18 cellular contexts compared by ENCODE assay signal in genomic region chr4:968221-968620, GRCh38. TPM values are rescaled to one million over a fixed set of nuclear protein-coding genes. Genes with fewer than 3 reads are reported as not detected.
A peak's percentile ranks its signal among the peaks of the same experiment; 100 is the strongest.
DNase-seq lines count a peak whose midpoint lies in the region; ATAC-seq, FAIRE-seq and TF ChIP-seq lines count a peak whose summit lies in the region.
"Had no signal": no experiment of that assay in that cellular context is flagged by ENCODE, and none has a peak within 500 bp of the region (broad histone marks: within the 10 kb centered on the region; RNA-seq: fewer than 3 reads in every experiment).

No MANE protein-coding gene starts in this region.

- no peaks in the 10 kb centered on the region for H3K79me2 ChIP-seq in H1 (ENCODE audit: control insufficient read depth in 1 of 2, insufficient read depth in 2 of 2, low read length in 2 of 2)

- H4K8ac ChIP-seq in H1 (ENCODE audit: extremely low read depth, insufficient read depth, low read length), result no peak overlapping the region

- no peak overlapping the region for H2BK15ac ChIP-seq in H1 (ENCODE audit: low read length)

- TF ChIP-seq POLR2A in H1 (IDR thresholded peaks at IDR 0.05; ENCODE audit: control extremely low read depth in 1 of 2, low read depth in 2 of 2, low read length in 2 of 2), result no peak

- no peak for TF ChIP-seq RAD21 in H1 (IDR thresholded peaks at IDR 0.05 in 1 of 2, conservative IDR thresholded peaks at IDR 0.05 in 1 of 2; ENCODE audit: low read depth in 2 of 2, low read length in 2 of 2)

- POLR2A ChIA-PET in H1 (lab: Charles Lee; ENCODE audit: partially characterized antibody), result interaction anchor here (0.7 to 1.3 kb wide), 3 partner anchors 8 to 281 kb away, joined by 3 to 4 read pairs (median 3); partner anchors contain the start of genes GAK and TMEM175

- no peaks in the 10 kb centered on the region for H3K9me3 ChIP-seq in HUES6 (ENCODE audit: control insufficient read depth, insufficient read depth, low read depth, low read length)
- no peaks in the 10 kb centered on the region for H3K9me3 ChIP-seq in H1 (ENCODE audit: insufficient read depth in 2 of 2, low read depth in 1 of 2, low read length in 1 of 2)
- H3K9me3 ChIP-seq: A549 had no signal

- H3K4me1 ChIP-seq in HUES6 (ENCODE audit: control insufficient read depth, insufficient read depth, low read length), result peaks cover 29% of the 10 kb centered on the region
- H3K4me1 ChIP-seq in H1 (replicated peaks in 1 of 4; ENCODE audit: control insufficient read depth in 3 of 4, insufficient read depth in 4 of 4, low read length in 3 of 4), result peaks cover 0 to 9% (median 4%) of the 10 kb centered on the region in 4 experiments; a peak in 3 of 7 replicates

- ATAC-seq in Right ventricle myocardium inferior, result no peak
- ATAC-seq in left cardiac atrium, result no peak
- ATAC-seq: A549 had no signal

- H4K91ac ChIP-seq in H1 (replicated peaks; ENCODE audit: insufficient read length, low read length), result no peak overlapping the region

- no peak overlapping the region for H2AK5ac ChIP-seq in H1 (ENCODE audit: low read depth, low read length)

- H3K14ac ChIP-seq in H1 (ENCODE audit: insufficient read length), result no peak overlapping the region

- H3K27me3 ChIP-seq in HUES6 (ENCODE audit: control insufficient read depth, insufficient read depth, low read length) (peaks cover 67% of the 10 kb centered on the region), H1 (replicated peaks in 1 of 4; ENCODE audit: control insufficient read depth in 3 of 4, extremely low read depth in 1 of 4, insufficient read depth in 3 of 4, low read length in 3 of 4) (peaks cover 9 to 42% (median 29%) of the 10 kb centered on the region in 4 experiments; a peak in 6 of 7 replicates)

- no peak overlapping the region for H3K4ac ChIP-seq in H1 (replicated peaks; ENCODE audit: insufficient read length, low read depth, low read length)

- no peak overlapping the region for H2AFZ ChIP-seq in H1 (ENCODE audit: low read length)

- no peak overlapping the region for H2BK12ac ChIP-seq in H1 (ENCODE audit: low read depth, low read length)

- no peak overlapping the region for H2BK120ac ChIP-seq in H1 (replicated peaks; ENCODE audit: low read depth, low read length)

- CTCF ChIA-PET in H1 (lab: Charles Lee; ENCODE audit: partially characterized antibody), result interaction anchor here (1.1 to 1.4 kb wide), 2 partner anchors 9 to 19 kb away, joined by 4 read pairs; partner anchors contain the start of gene IDUA

- WGBS in H1 (ENCODE audit: extremely low coverage in 1 of 2, insufficient coverage in 1 of 2, insufficient read length in 1 of 2, insufficient replicate concordance in 2 of 2, low coverage in 1 of 2, low lambda C conversion rate in 2 of 2, missing lambda C conversion rate in 1 of 2), 2 experiments, result 36% methylated on average over 11 of the region's 24 CpGs; no CpG with 5 or more reads in 1 of the 2 experiments

- H3K4me3 ChIP-seq in HUES6 (ENCODE audit: low read depth, low read length) (peak overlapping the region; percentile 32), H1 (ENCODE audit: extremely low read depth in 1 of 4, insufficient read depth in 2 of 4, low read depth in 3 of 4, low read length in 4 of 4) (peak overlapping the region in 2 of 4 experiments; percentile 25 to 45; a peak in 3 of 8 replicates), foreskin fibroblast (ENCODE audit: low read depth in 1 of 2, low read length in 2 of 2) (no peak overlapping the region)
- H3K4me3 ChIP-seq: A549 had no signal

- H3K9ac ChIP-seq in HUES6 (ENCODE audit: low read length) (no peak overlapping the region), H1 (replicated peaks in 1 of 4; ENCODE audit: extremely low read depth in 1 of 4, low read depth in 3 of 4, low read length in 3 of 4) (no peak overlapping the region)

- peaks cover 6 to 21% of the 10 kb centered on the region in 2 experiments for H4K20me1 ChIP-seq in H1 (replicated peaks in 1 of 2; ENCODE audit: control insufficient read depth in 1 of 2, insufficient read depth in 2 of 2, low read length in 2 of 2)

- peaks cover 12% of the 10 kb centered on the region; the same call in 1 of the 2 replicates for H3K23me2 ChIP-seq in H1 (ENCODE audit: low read depth, low read length)

- no peak overlapping the region for H4K5ac ChIP-seq in H1 (ENCODE audit: insufficient read length, low read depth, low read length)

- H3K18ac ChIP-seq in H1 (ENCODE audit: extremely low read depth, low read length), result no peak overlapping the region; the same call in 1 of the 2 replicates

- intact Hi-C loops in Right ventricle myocardium inferior (cut with DNase I), result no loop called here
- intact Hi-C loops in left cardiac atrium (cut with DNase I), result no loop called here

- H3K56ac ChIP-seq in H1 (replicated peaks; ENCODE audit: insufficient read length, low read depth, low read length), result no peak overlapping the region

- no peaks in the 10 kb centered on the region for H3K79me1 ChIP-seq in H1 (ENCODE audit: low read depth, low read length)

- H3K23ac ChIP-seq in H1 (ENCODE audit: insufficient read length), result no peak overlapping the region

- H3K36me3 ChIP-seq in HUES6 (ENCODE audit: control insufficient read depth, insufficient read depth, low read length) (peaks cover 6% of the 10 kb centered on the region; the same call in 1 of the 2 replicates), H1 (ENCODE audit: control insufficient read depth in 2 of 4, insufficient read depth in 4 of 4, low read length in 3 of 4) (no peaks in the 10 kb centered on the region)

- FAIRE-seq in H1 (lab: Jason Lieb, UNC), result no peak
- FAIRE-seq: A549 had no signal

- DNase-seq in Right ventricle myocardium inferior (ENCODE audit: missing footprints), result peak; percentile 56
- DNase-seq in left cardiac atrium, result no peak
- no peak for DNase-seq in H1 (ENCODE audit: low read depth in 1 of 2, low spot score in 2 of 2)
- DNase-seq in retina, result peak; percentile 17
- DNase-seq in NCI-H774 (lab: John Stamatoyannopoulos, UW), result no peak
- no peak for DNase-seq in foreskin fibroblast
- DNase-seq in occipital lobe (lab: John Stamatoyannopoulos, UW), result no peak
- DNase-seq: EL, KBM-7, MV-4-11, NCI-H1436 treated with DMSO at 0.1 percent for 48 hours, NCI-H2107, NCI-H345, OCI-M1, SIG-M5 had no signal

- TF ChIP-seq CTCF in H1 (IDR thresholded peaks at IDR 0.05; ENCODE audit: control extremely low read depth in 1 of 3, insufficient read depth in 1 of 3, low read depth in 1 of 3, low read length in 3 of 3) (no peak), foreskin fibroblast (IDR thresholded peaks at IDR 0.05; ENCODE audit: low read depth, low read length) (no peak)

- H2BK5ac ChIP-seq in H1 (ENCODE audit: low read depth, low read length), result no peak overlapping the region

- TF ChIP-seq EP300 in H1 (IDR thresholded peaks at IDR 0.05; ENCODE audit: borderline replicate concordance in 1 of 2, low read depth in 2 of 2, low read length in 2 of 2), result no peak

- no peak overlapping the region; the same call in 1 of the 2 replicates for H2BK20ac ChIP-seq in H1 (ENCODE audit: low read length)

- H3K27ac ChIP-seq in HUES6 (ENCODE audit: low read depth, low read length), result no peak overlapping the region
- no peak overlapping the region for H3K27ac ChIP-seq in H1 (ENCODE audit: low read depth, low read length)
- H3K27ac ChIP-seq: A549 had no signal

- peak overlapping the region; percentile 61 to 73 for H3K4me2 ChIP-seq in H1 (ENCODE audit: insufficient read depth in 1 of 2, low read depth in 2 of 2, low read length in 2 of 2)
- H3K4me2 ChIP-seq: A549 had no signal

RNA-seq across cellular contexts. Expression of gene DGKQ, which starts 5.1 kb away (rescaled TPM):
- 3.8 TPM for total RNA-seq in Right ventricle myocardium inferior
- 1 to 10 TPM; 5.1 to 5.6 TPM for total RNA-seq in left cardiac atrium
- total RNA-seq in H1 (2021; fragmentation: NEBNext Ultra II Directional; extraction: Animal tissue kit (Norgen Biotek cat#: 25700)), result 9.3 and 9.7 TPM in 2 replicates
- 7.3 and 14.5 TPM in 2 replicates for polyA plus RNA-seq in H1 (2011; rRNA removed)
- 11.1 TPM for polyA plus RNA-seq in H1 (2011; cell fraction: cytosol; rRNA removed)
- polyA plus RNA-seq in H1 (2011; cell fraction: nucleus; rRNA removed), result 97.1 TPM
- polyA plus RNA-seq in H1 (2012, experiment 1 of 2), result 6.3 to 10.5 TPM (median 9.8 TPM) in 4 replicates
- polyA plus RNA-seq in H1 (2012, experiment 2 of 2), result 5.8 TPM
- polyA plus RNA-seq in H1 (2013, experiment 1 of 2), result 5.9 TPM
- polyA plus RNA-seq in H1 (2013, experiment 2 of 2), result 5.2 TPM
- polyA minus RNA-seq in H1 (2011; rRNA and poly(A)+ RNA removed), result 3.4 and 6.0 TPM in 2 replicates
- 10.1 TPM for polyA minus RNA-seq in H1 (2011; cell fraction: cytosol; rRNA and poly(A)+ RNA removed)
- polyA minus RNA-seq in H1 (2011; cell fraction: nucleus; rRNA and poly(A)+ RNA removed), result 13.6 TPM
- 6.7 TPM for total RNA-seq in occipital lobe

RNA-seq across cellular contexts. Expression of gene IDUA, which starts 18.6 kb away (rescaled TPM):
- 8.6 TPM for total RNA-seq in Right ventricle myocardium inferior
- 10 to 100 TPM; 15.4 to 18.7 TPM for total RNA-seq in left cardiac atrium
- 4.8 and 6.5 TPM in 2 replicates for total RNA-seq in H1 (2021; fragmentation: NEBNext Ultra II Directional; extraction: Animal tissue kit (Norgen Biotek cat#: 25700))
- 2.8 and 5.8 TPM in 2 replicates for polyA plus RNA-seq in H1 (2011; rRNA removed)
- polyA plus RNA-seq in H1 (2011; cell fraction: cytosol; rRNA removed), result 3.5 TPM
- 30.1 TPM for polyA plus RNA-seq in H1 (2011; cell fraction: nucleus; rRNA removed)
- 1.3 to 4.4 TPM (median 2.7 TPM) in 4 replicates for polyA plus RNA-seq in H1 (2012, experiment 1 of 2)
- polyA plus RNA-seq in H1 (2012, experiment 2 of 2), result 1.2 TPM
- polyA plus RNA-seq in H1 (2013, experiment 1 of 2), result 2.0 TPM
- 2.1 TPM for polyA plus RNA-seq in H1 (2013, experiment 2 of 2)
- polyA minus RNA-seq in H1 (2011; rRNA and poly(A)+ RNA removed), result 0.93 and 1.1 TPM in 2 replicates
- 2.7 TPM for polyA minus RNA-seq in H1 (2011; cell fraction: cytosol; rRNA and poly(A)+ RNA removed)
- polyA minus RNA-seq in H1 (2011; cell fraction: nucleus; rRNA and poly(A)+ RNA removed), result 8.1 TPM
- total RNA-seq in occipital lobe, result 6.9 TPM

RNA-seq across cellular contexts. Expression of gene SLC26A1, which starts 25.0 kb away (rescaled TPM):
- total RNA-seq in Right ventricle myocardium inferior (not detected), left cardiac atrium (under 1 TPM in 1 of 2 donors, not detected in 1; 0.27 TPM), occipital lobe (4.2 TPM)
- total RNA-seq in H1 (2021; fragmentation: NEBNext Ultra II Directional; extraction: Animal tissue kit (Norgen Biotek cat#: 25700)), result not detected in 2 replicates
- 0.11 and 0.14 TPM in 2 replicates for polyA plus RNA-seq in H1 (2011; rRNA removed)
- 0.10 TPM for polyA plus RNA-seq in H1 (2011; cell fraction: cytosol; rRNA removed)
- polyA plus RNA-seq in H1 (2011; cell fraction: nucleus; rRNA removed), result 0.57 TPM
- 0.20 to 0.67 TPM (median 0.33 TPM) in 4 replicates for polyA plus RNA-seq in H1 (2012, experiment 1 of 2)
- polyA plus RNA-seq in H1 (2012, experiment 2 of 2), result 0.08 TPM
- 0.14 TPM for polyA plus RNA-seq in H1 (2013, experiment 1 of 2)
- polyA plus RNA-seq in H1 (2013, experiment 2 of 2), result 0.06 TPM
- polyA minus RNA-seq in H1 (2011; rRNA and poly(A)+ RNA removed), result 0.07 and 0.09 TPM in 2 replicates
- polyA minus RNA-seq in H1 (2011; cell fraction: cytosol; rRNA and poly(A)+ RNA removed), result not detected
- polyA minus RNA-seq in H1 (2011; cell fraction: nucleus; rRNA and poly(A)+ RNA removed), result 0.20 TPM
- total RNA-seq: RPMI7951 had no signal

RNA-seq across cellular contexts. Expression of gene TMEM175, which starts 36.0 kb away (rescaled TPM):
- 17.4 TPM for total RNA-seq in Right ventricle myocardium inferior
- total RNA-seq in left cardiac atrium, result 10 to 100 TPM; 17.9 to 20.7 TPM
- total RNA-seq in H1 (2021; fragmentation: NEBNext Ultra II Directional; extraction: Animal tissue kit (Norgen Biotek cat#: 25700)), result 3.0 and 4.9 TPM in 2 replicates
- polyA plus RNA-seq in H1 (2011; rRNA removed), result 20.7 and 32.8 TPM in 2 replicates
- polyA plus RNA-seq in H1 (2011; cell fraction: cytosol; rRNA removed), result 11.2 TPM
- 61.6 TPM for polyA plus RNA-seq in H1 (2011; cell fraction: nucleus; rRNA removed)
- polyA plus RNA-seq in H1 (2012, experiment 1 of 2), result 8.2 to 12.3 TPM (median 8.4 TPM) in 4 replicates
- polyA plus RNA-seq in H1 (2012, experiment 2 of 2), result 7.1 TPM
- polyA plus RNA-seq in H1 (2013, experiment 1 of 2), result 9.2 TPM
- 5.8 TPM for polyA plus RNA-seq in H1 (2013, experiment 2 of 2)
- polyA minus RNA-seq in H1 (2011; rRNA and poly(A)+ RNA removed), result 6.3 and 7.5 TPM in 2 replicates
- 2.9 TPM for polyA minus RNA-seq in H1 (2011; cell fraction: cytosol; rRNA and poly(A)+ RNA removed)
- polyA minus RNA-seq in H1 (2011; cell fraction: nucleus; rRNA and poly(A)+ RNA removed), result 7.2 TPM
- 30.3 TPM for total RNA-seq in occipital lobe

RNA-seq across cellular contexts. Expression of gene GAK, which starts 36.1 kb away (rescaled TPM):
- total RNA-seq in Right ventricle myocardium inferior (29.3 TPM), left cardiac atrium (10 to 100 TPM; 38.1 to 43.2 TPM), occipital lobe (45.2 TPM)
- 70.8 and 76.9 TPM in 2 replicates for total RNA-seq in H1 (2021; fragmentation: NEBNext Ultra II Directional; extraction: Animal tissue kit (Norgen Biotek cat#: 25700))
- 31.5 and 50.3 TPM in 2 replicates for polyA plus RNA-seq in H1 (2011; rRNA removed)
- 29.0 TPM for polyA plus RNA-seq in H1 (2011; cell fraction: cytosol; rRNA removed)
- 130 TPM for polyA plus RNA-seq in H1 (2011; cell fraction: nucleus; rRNA removed)
- polyA plus RNA-seq in H1 (2012, experiment 1 of 2), result 42.1 to 71.0 TPM (median 63.2 TPM) in 4 replicates
- polyA plus RNA-seq in H1 (2012, experiment 2 of 2), result 48.2 TPM
- polyA plus RNA-seq in H1 (2013, experiment 1 of 2), result 54.1 TPM
- polyA plus RNA-seq in H1 (2013, experiment 2 of 2), result 49.8 TPM
- 37.0 and 38.9 TPM in 2 replicates for polyA minus RNA-seq in H1 (2011; rRNA and poly(A)+ RNA removed)
- polyA minus RNA-seq in H1 (2011; cell fraction: cytosol; rRNA and poly(A)+ RNA removed), result 24.0 TPM
- 61.0 TPM for polyA minus RNA-seq in H1 (2011; cell fraction: nucleus; rRNA and poly(A)+ RNA removed)

Comparison
In these comparisons a context has a peak if more than half of its experiments do, and no peak if none do; other contexts are left out.
1. DNase-seq: peak in Right ventricle myocardium inferior (single experiment) and retina (single experiment); none in left cardiac atrium (single experiment), H1 (0 of 2), NCI-H774 (single experiment), foreskin fibroblast (0 of 2) and occipital lobe (single experiment).